ENCODE assay signal across 1 cellular context in the genomic region with DNA sequence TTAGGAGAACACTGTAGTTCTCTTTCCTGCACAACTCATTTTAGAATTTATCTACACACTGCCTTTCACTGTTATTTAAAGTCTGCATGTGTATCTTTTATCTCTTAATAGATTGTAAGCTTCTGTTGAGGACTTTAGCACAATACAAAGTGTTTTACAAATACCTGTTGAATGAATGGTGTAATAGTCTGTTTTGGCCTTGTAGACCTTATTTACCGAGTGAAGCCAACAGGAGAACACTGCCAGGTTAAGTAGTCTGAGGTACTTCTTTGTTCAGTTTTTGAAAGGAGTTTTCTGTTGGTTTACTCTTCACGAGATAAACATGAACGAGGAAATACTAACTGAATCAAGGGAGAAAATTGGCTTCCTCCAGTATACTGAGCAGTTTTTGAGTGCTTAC.
TF ChIP-seq lines count a peak whose summit lies in the region.

No MANE protein-coding gene starts in this region.

TF ChIP-seq in HepG2, 621 proteins besides CTCF, POLR2A, EP300 and RAD21 (continued from another document and continues in another):
- TF ChIP-seq AKNA (CRISPR knock-in tag; IDR thresholded peaks at IDR 0.05; ENCODE audit: borderline replicate concordance) (no peak), NPAS2 (CRISPR knock-in tag; IDR thresholded peaks at IDR 0.05; ENCODE audit: borderline replicate concordance) (no peak), CHD2 (IDR thresholded peaks at IDR 0.05; ENCODE audit: low read depth, low read length) (no peak), POLR2G (IDR thresholded peaks at IDR 0.05; ENCODE audit: low read depth, low read length) (no peak), BHLHE40 (IDR thresholded peaks at IDR 0.05; ENCODE audit: low read length) (no peak), MATR3 (CRISPR knock-in tag; IDR thresholded peaks at IDR 0.05) (no peak), GLI4 (CRISPR knock-in tag; IDR thresholded peaks at IDR 0.05; ENCODE audit: borderline replicate concordance) (no peak), ZNF225 (CRISPR knock-in tag; IDR thresholded peaks at IDR 0.05) (no peak), ZNF570 (CRISPR knock-in tag; IDR thresholded peaks at IDR 0.05; ENCODE audit: borderline replicate concordance) (no peak), RFXANK (CRISPR knock-in tag; IDR thresholded peaks at IDR 0.05) (no peak), TOPORS (CRISPR knock-in tag; IDR thresholded peaks at IDR 0.05) (no peak), ZNF260 (CRISPR knock-in tag; IDR thresholded peaks at IDR 0.05; ENCODE audit: borderline replicate concordance, low read depth) (no peak), FOXJ3 (CRISPR knock-in tag; IDR thresholded peaks at IDR 0.05; ENCODE audit: borderline replicate concordance) (peak; percentile 83; the same call in 1 of the 2 replicates), NCOA1 (CRISPR knock-in tag; IDR thresholded peaks at IDR 0.05) (no peak), ZNF609 (CRISPR knock-in tag; IDR thresholded peaks at IDR 0.05; ENCODE audit: borderline replicate concordance) (peak; percentile 48; the same call in 1 of the 2 replicates), SAP130 (CRISPR knock-in tag; IDR thresholded peaks at IDR 0.05; ENCODE audit: low read depth) (peak; percentile 58), ZNF10 (CRISPR knock-in tag; IDR thresholded peaks at IDR 0.05; ENCODE audit: borderline replicate concordance, low read depth) (no peak), SALL1 (CRISPR knock-in tag; IDR thresholded peaks at IDR 0.05) (no peak), SMARCE1 (IDR thresholded peaks at IDR 0.05; ENCODE audit: borderline replicate concordance) (no peak), HOXA5 (CRISPR knock-in tag; IDR thresholded peaks at IDR 0.05) (no peak), NRL (CRISPR knock-in tag; IDR thresholded peaks at IDR 0.05; ENCODE audit: borderline replicate concordance) (no peak), KDM6A (CRISPR knock-in tag; IDR thresholded peaks at IDR 0.05; ENCODE audit: low read depth) (no peak), IRF2 (CRISPR knock-in tag; IDR thresholded peaks at IDR 0.05) (no peak; the same call in 1 of the 2 replicates), NFYC (CRISPR knock-in tag; IDR thresholded peaks at IDR 0.05) (no peak), MLLT10 (CRISPR knock-in tag; IDR thresholded peaks at IDR 0.05) (no peak), SIX1 (CRISPR knock-in tag; IDR thresholded peaks at IDR 0.05; ENCODE audit: borderline replicate concordance) (no peak; the same call in 1 of the 2 replicates), KDM2A (CRISPR knock-in tag; IDR thresholded peaks at IDR 0.05; ENCODE audit: borderline replicate concordance, low read depth) (no peak), ZBTB10 (CRISPR knock-in tag; IDR thresholded peaks at IDR 0.05; ENCODE audit: borderline replicate concordance) (no peak), CEBPB (IDR thresholded peaks at IDR 0.05; ENCODE audit: borderline replicate concordance, low read depth, low read length) (peak; percentile 44; the same call in 1 of the 2 replicates), POLR2AphosphoS5 (IDR thresholded peaks at IDR 0.05; ENCODE audit: low read depth, low read length) (no peak), NBN (conservative IDR thresholded peaks at IDR 0.05) (no peak), GATAD2A (CRISPR knock-in tag; IDR thresholded peaks at IDR 0.05) (peak; percentile 96), ZFAT (CRISPR knock-in tag; conservative IDR thresholded peaks at IDR 0.05) (no peak), AGO2 (optimal IDR thresholded peaks at IDR 0.05; ENCODE audit: low read depth, low read length) (no peak), SIN3B (IDR thresholded peaks at IDR 0.05; ENCODE audit: low read length) (no peak), MXD3 (CRISPR knock-in tag; IDR thresholded peaks at IDR 0.05) (no peak), TCF7 (IDR thresholded peaks at IDR 0.05; ENCODE audit: low read depth) (peak; percentile 52; the same call in 1 of the 2 replicates)
- TF ChIP-seq, protein P1, sequence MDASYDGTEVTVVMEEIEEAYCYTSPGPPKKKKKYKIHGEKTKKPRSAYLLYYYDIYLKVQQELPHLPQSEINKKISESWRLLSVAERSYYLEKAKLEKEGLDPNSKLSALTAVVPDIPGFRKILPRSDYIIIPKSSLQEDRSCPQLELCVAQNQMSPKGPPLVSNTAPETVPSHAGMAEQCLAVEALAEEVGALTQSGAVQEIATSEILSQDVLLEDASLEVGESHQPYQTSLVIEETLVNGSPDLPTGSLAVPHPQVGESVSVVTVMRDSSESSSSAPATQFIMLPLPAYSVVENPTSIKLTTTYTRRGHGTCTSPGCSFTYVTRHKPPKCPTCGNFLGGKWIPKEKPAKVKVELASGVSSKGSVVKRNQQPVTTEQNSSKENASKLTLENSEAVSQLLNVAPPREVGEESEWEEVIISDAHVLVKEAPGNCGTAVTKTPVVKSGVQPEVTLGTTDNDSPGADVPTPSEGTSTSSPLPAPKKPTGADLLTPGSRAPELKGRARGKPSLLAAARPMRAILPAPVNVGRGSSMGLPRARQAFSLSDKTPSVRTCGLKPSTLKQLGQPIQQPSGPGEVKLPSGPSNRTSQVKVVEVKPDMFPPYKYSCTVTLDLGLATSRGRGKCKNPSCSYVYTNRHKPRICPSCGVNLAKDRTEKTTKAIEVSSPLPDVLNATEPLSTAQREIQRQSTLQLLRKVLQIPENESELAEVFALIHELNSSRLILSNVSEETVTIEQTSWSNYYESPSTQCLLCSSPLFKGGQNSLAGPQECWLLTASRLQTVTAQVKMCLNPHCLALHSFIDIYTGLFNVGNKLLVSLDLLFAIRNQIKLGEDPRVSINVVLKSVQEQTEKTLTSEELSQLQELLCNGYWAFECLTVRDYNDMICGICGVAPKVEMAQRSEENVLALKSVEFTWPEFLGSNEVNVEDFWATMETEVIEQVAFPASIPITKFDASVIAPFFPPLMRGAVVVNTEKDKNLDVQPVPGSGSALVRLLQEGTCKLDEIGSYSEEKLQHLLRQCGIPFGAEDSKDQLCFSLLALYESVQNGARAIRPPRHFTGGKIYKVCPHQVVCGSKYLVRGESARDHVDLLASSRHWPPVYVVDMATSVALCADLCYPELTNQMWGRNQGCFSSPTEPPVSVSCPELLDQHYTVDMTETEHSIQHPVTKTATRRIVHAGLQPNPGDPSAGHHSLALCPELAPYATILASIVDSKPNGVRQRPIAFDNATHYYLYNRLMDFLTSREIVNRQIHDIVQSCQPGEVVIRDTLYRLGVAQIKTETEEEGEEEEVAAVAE (CRISPR knock-in tag; IDR thresholded peaks at IDR 0.05; ENCODE audit: borderline replicate concordance), result no peak
- TF ChIP-seq, protein P2, sequence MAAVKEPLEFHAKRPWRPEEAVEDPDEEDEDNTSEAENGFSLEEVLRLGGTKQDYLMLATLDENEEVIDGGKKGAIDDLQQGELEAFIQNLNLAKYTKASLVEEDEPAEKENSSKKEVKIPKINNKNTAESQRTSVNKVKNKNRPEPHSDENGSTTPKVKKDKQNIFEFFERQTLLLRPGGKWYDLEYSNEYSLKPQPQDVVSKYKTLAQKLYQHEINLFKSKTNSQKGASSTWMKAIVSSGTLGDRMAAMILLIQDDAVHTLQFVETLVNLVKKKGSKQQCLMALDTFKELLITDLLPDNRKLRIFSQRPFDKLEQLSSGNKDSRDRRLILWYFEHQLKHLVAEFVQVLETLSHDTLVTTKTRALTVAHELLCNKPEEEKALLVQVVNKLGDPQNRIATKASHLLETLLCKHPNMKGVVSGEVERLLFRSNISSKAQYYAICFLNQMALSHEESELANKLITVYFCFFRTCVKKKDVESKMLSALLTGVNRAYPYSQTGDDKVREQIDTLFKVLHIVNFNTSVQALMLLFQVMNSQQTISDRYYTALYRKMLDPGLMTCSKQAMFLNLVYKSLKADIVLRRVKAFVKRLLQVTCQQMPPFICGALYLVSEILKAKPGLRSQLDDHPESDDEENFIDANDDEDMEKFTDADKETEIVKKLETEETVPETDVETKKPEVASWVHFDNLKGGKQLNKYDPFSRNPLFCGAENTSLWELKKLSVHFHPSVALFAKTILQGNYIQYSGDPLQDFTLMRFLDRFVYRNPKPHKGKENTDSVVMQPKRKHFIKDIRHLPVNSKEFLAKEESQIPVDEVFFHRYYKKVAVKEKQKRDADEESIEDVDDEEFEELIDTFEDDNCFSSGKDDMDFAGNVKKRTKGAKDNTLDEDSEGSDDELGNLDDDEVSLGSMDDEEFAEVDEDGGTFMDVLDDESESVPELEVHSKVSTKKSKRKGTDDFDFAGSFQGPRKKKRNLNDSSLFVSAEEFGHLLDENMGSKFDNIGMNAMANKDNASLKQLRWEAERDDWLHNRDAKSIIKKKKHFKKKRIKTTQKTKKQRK (IDR thresholded peaks at IDR 0.05; ENCODE audit: low read length), result no peak
